ENCODE assay signal across 9 cellular contexts in the genomic region with DNA sequence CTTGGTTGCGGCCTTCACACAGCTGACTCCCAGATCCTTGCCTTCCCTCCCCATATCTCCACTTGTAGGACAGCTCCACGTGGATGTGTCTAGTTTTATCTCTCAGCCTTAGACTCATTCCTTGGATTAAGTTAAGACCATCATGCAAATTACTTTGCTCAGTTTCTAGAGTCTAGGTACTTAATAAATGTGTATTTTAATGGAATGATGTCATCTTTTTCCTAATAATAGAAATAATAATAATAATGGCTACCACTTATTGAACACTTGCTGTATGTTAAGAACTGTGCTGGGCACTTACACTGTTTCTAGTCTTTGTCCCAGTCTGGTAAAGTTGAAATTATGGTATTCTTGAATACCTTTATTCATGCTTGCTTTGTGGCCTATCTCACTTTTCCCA.
"Had no signal": no experiment of that assay in that cellular context is flagged by ENCODE, and none has a peak within 500 bp of the region (broad histone marks: within the 10 kb centered on the region; RNA-seq: fewer than 3 reads in every experiment).

No MANE protein-coding gene starts in this region.

- FAIRE-seq: H1, H54 had no signal

- ATAC-seq: GM23338 had no signal

- H2AFZ ChIP-seq: GM23338 had no signal

- H3K4me1 Mint-ChIP-seq: GM23338, H9 had no signal

- H3K27ac Mint-ChIP-seq: GM23338, H9, HFFc6 had no signal

- H3K4me2 ChIP-seq: GM23338 had no signal

- DNase-seq: H9, HCEC 1CT, HFFc6, IMR-90, KBM-7 had no signal

- H3K4me3 ChIP-seq: GM23338 had no signal

- H3K27ac ChIP-seq: HL-60 had no signal

- H3K4me3 Mint-ChIP-seq: GM23338, H9, HFFc6 had no signal
